In genomic region chr16:8803733-8804132, GRCh38 we compare ENCODE assay signal across 2 cellular contexts.
TF ChIP-seq lines count a peak whose summit lies in the region.
"Not testable (repeated sequence)": the region's sequence is repeated elsewhere in the genome, so short reads cannot be mapped to it uniquely, and the experiment has no call there.

No MANE protein-coding gene starts in this region.

TF ChIP-seq in K562, 482 proteins besides CTCF, POLR2A, EP300 and RAD21:
- TF ChIP-seq, protein P1, sequence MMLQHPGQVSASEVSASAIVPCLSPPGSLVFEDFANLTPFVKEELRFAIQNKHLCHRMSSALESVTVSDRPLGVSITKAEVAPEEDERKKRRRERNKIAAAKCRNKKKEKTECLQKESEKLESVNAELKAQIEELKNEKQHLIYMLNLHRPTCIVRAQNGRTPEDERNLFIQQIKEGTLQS (IDR thresholded peaks at IDR 0.05): peak; percentile 57
- TF ChIP-seq, protein P1 (CRISPR knock-in tag; conservative IDR thresholded peaks at IDR 0.05): not testable (repeated sequence)
- peak; percentile 57; the same call in 1 of the 2 replicates for TF ChIP-seq ADNP (tag; IDR thresholded peaks at IDR 0.05)

TF ChIP-seq in HepG2, 621 proteins besides CTCF, POLR2A, EP300 and RAD21:
- TF ChIP-seq FOSL2 (CRISPR knock-in tag; IDR thresholded peaks at IDR 0.05) (peak; percentile 39), ZNF230 (CRISPR knock-in tag; IDR thresholded peaks at IDR 0.05) (0 out of 2 replicates have a peak, but pooled peaks have one; percentile 31)
